In genomic region chr1:79042117-79042516, GRCh38 we compare ENCODE assay signal across 9 cellular contexts. TPM values are rescaled to one million over a fixed set of nuclear protein-coding genes. Genes with fewer than 3 reads are reported as not detected.
A peak's percentile ranks its signal among the peaks of the same experiment; 100 is the strongest.
DNase-seq lines count a peak whose midpoint lies in the region; ATAC-seq and FAIRE-seq lines count a peak whose summit lies in the region.
"Had no signal": no experiment of that assay in that cellular context is flagged by ENCODE, and none has a peak within 500 bp of the region (broad histone marks: within the 10 kb centered on the region; RNA-seq: fewer than 3 reads in every experiment).

No MANE protein-coding gene starts in this region.

- no peak overlapping the region for H3K4me3 ChIP-seq in skeletal muscle cell (ENCODE audit: low read depth, low read length)

- H3K27me3 Mint-ChIP-seq in activated T-helper 17 cell treated with anti-CD3 and anti-CD28 coated beads, Interleukin-2, amount 50 U/mL, for 72 hours = no peaks in the 10 kb centered on the region
- H3K27me3 Mint-ChIP-seq: central memory CD8-positive, alpha-beta T cell had no signal

- peak; percentile 46 for FAIRE-seq in RCC 7860 (lab: Jason Lieb, UNC)

- DNase-seq in RCC 7860 (ENCODE audit: low spot score) (peak; percentile 42), skeletal muscle cell (ENCODE audit: low read depth) (peak; percentile 33), NCI-H187 (lab: John Stamatoyannopoulos, UW) (no peak), NCI-H1048 (lab: John Stamatoyannopoulos, UW) (no peak)

- H3K4me3 Mint-ChIP-seq in activated T-helper 17 cell treated with anti-CD3 and anti-CD28 coated beads, Interleukin-2, amount 50 U/mL, for 72 hours = no peak overlapping the region
- H3K4me3 Mint-ChIP-seq: central memory CD8-positive, alpha-beta T cell; T-helper 2 cell treated with Interferon-gamma antibody and Interleukin-4, amounts not matched to agents 5 μg/mL and 100 μg/mL, for 36 hours had no signal

- no peaks in the 10 kb centered on the region for H3K36me3 Mint-ChIP-seq in activated T-helper 17 cell treated with anti-CD3 and anti-CD28 coated beads, Interleukin-2, amount 50 U/mL, for 72 hours (ENCODE audit: low read depth)

- peaks cover 7% of the 10 kb centered on the region for H3K9me3 Mint-ChIP-seq in activated T-helper 17 cell treated with anti-CD3 and anti-CD28 coated beads, Interleukin-2, amount 50 U/mL, for 72 hours

- no peaks in the 10 kb centered on the region for H3K4me1 Mint-ChIP-seq in activated T-helper 17 cell treated with anti-CD3 and anti-CD28 coated beads, Interleukin-2, amount 50 U/mL, for 72 hours
- H3K4me1 Mint-ChIP-seq: central memory CD8-positive, alpha-beta T cell had no signal

- no peak overlapping the region for H3K27ac Mint-ChIP-seq in activated T-helper 17 cell treated with anti-CD3 and anti-CD28 coated beads, Interleukin-2, amount 50 U/mL, for 72 hours
- H3K27ac Mint-ChIP-seq: T-helper 2 cell treated with Interferon-gamma antibody and Interleukin-4, amounts not matched to agents 5 μg/mL and 100 μg/mL, for 36 hours had no signal

- ATAC-seq in GM19328 (IDR thresholded peaks at IDR 0.05; ENCODE audit: unreplicated experiment) (peak; percentile 59), HG02973 (IDR thresholded peaks at IDR 0.05; ENCODE audit: unreplicated experiment) (peak; percentile 72)
- no peak for ATAC-seq in activated T-helper 17 cell treated with anti-CD3 and anti-CD28 coated beads, Interleukin-2, amount 50 U/mL, for 72 hours (replicated peaks)

RNA-seq across cellular contexts. Expression of gene ADGRL4, which starts 35.6 kb away (rescaled TPM):
- not detected for total RNA-seq in activated T-helper 17 cell treated with anti-CD3 and anti-CD28 coated beads, Interleukin-2, amount 50 U/mL, for 72 hours

Comparison
In these comparisons a context has a peak if more than half of its experiments do, and no peak if none do; other contexts are left out.
1. DNase-seq: peak in RCC 7860 (single experiment) and skeletal muscle cell (single experiment); none in NCI-H187 (0 of 2) and NCI-H1048 (single experiment).